Comparison of ENCODE assay signal across 27 cellular contexts in genomic region chr3:30321065-30321464, GRCh38.
DNase-seq lines count a peak whose midpoint lies in the region; ATAC-seq, FAIRE-seq and TF ChIP-seq lines count a peak whose summit lies in the region.
"Had no signal": no experiment of that assay in that cellular context is flagged by ENCODE, and none has a peak within 500 bp of the region (broad histone marks: within the 10 kb centered on the region; RNA-seq: fewer than 3 reads in every experiment).

No MANE protein-coding gene starts in this region.

- H3K27me3 Mint-ChIP-seq in astrocyte (ENCODE audit: low read depth, unreplicated experiment) = no peaks in the 10 kb centered on the region
- H3K27me3 Mint-ChIP-seq: CD4-positive, alpha-beta memory T cell; CD8-positive, alpha-beta memory T cell had no signal

- H3K27me3 ChIP-seq in right atrium auricular region = no peaks in the 10 kb centered on the region
- no peaks in the 10 kb centered on the region for H3K27me3 ChIP-seq in heart left ventricle
- H3K27me3 ChIP-seq in astrocyte (ENCODE audit: insufficient read depth, low read length) = no peaks in the 10 kb centered on the region
- H3K27me3 ChIP-seq: BE2C, BLaER1 had no signal

- no peak for DNase-seq in right atrium auricular region (ENCODE audit: low spot score)
- no peak for DNase-seq in heart left ventricle
- DNase-seq in astrocyte (ENCODE audit: low read depth) = peak; percentile 52
- DNase-seq in astrocyte of the hippocampus (ENCODE audit: low read depth, low spot score) = peak; percentile 26
- no peak for DNase-seq in medulla oblongata (ENCODE audit: extremely low spot score)
- DNase-seq: 8988T; ACHN; BE2C; C1 segment of cervical spinal cord; CD4-positive, alpha-beta memory T cell; CD4-positive, CD25-positive, alpha-beta regulatory T cell; CD8-positive, alpha-beta memory T cell; COR-L47; DMS 273 treated with DMSO at 0.1 percent for 48 hours; DMS153; DMS53; DMS79; DND-41; EL; GDM1 had no signal

- H3K36me3 ChIP-seq in right atrium auricular region (no peaks in the 10 kb centered on the region), heart left ventricle (no peaks in the 10 kb centered on the region), astrocyte (ENCODE audit: insufficient read depth, low read length) (no peaks in the 10 kb centered on the region)
- H3K36me3 ChIP-seq: BE2C, BLaER1 had no signal

- H3K4me1 Mint-ChIP-seq in astrocyte (ENCODE audit: low read depth, unreplicated experiment) = peaks cover 2% of the 10 kb centered on the region
- H3K4me1 Mint-ChIP-seq: CD14-positive monocyte had no signal

- no peak overlapping the region for H3K9ac ChIP-seq in astrocyte (ENCODE audit: low read length)
- H3K9ac ChIP-seq: BLaER1 had no signal

- no peak for ATAC-seq in heart left ventricle
- no peak for ATAC-seq in HG02623 (IDR thresholded peaks at IDR 0.05; ENCODE audit: unreplicated experiment)
- ATAC-seq: GM12878 had no signal

- intact Hi-C loops in heart left ventricle (cut with DNase I) = loop anchor here in 2 of 10 donors (10.0 kb wide), 2 partner anchors 284 to 374 kb away; partner anchors contain the start of gene TGFBR2 (in 1 of the 2)

- H3K4me1 ChIP-seq in right atrium auricular region (peaks cover 0 to 13% of the 10 kb centered on the region in 2 donors), heart left ventricle (peaks cover 0 to 11% (median 0%) of the 10 kb centered on the region in 12 donors), astrocyte (ENCODE audit: insufficient read depth, low read length) (no peaks in the 10 kb centered on the region)
- H3K4me1 ChIP-seq: BE2C, BLaER1 had no signal

- H3K4me3 ChIP-seq in right atrium auricular region (no peak overlapping the region), heart left ventricle (no peak overlapping the region), astrocyte (ENCODE audit: insufficient read depth, low read depth, low read length) (no peak overlapping the region)
- H3K4me3 ChIP-seq: BLaER1, GM12878 had no signal

- H3K36me3 Mint-ChIP-seq in astrocyte (ENCODE audit: low read depth, unreplicated experiment) = peaks cover 1% of the 10 kb centered on the region
- H3K36me3 Mint-ChIP-seq: CD14-positive monocyte; CD4-positive, alpha-beta memory T cell; CD4-positive, CD25-positive, alpha-beta regulatory T cell had no signal

- H3K27ac ChIP-seq in right atrium auricular region (peak overlapping the region; percentile 62 to 84), heart left ventricle (no peak overlapping the region), astrocyte (ENCODE audit: low read depth, low read length) (no peak overlapping the region)
- H3K27ac ChIP-seq: BLaER1 had no signal

- no peak overlapping the region for H3K4me3 Mint-ChIP-seq in astrocyte (ENCODE audit: unreplicated experiment)
- H3K4me3 Mint-ChIP-seq: CD14-positive monocyte; CD4-positive, alpha-beta memory T cell; CD4-positive, CD25-positive, alpha-beta regulatory T cell; CD8-positive, alpha-beta memory T cell had no signal

- 93 to 96% (median 95%) methylated on average over 2 of the region's 2 CpGs for WGBS in heart left ventricle, 4 donors

- H2AFZ ChIP-seq in astrocyte (ENCODE audit: low read depth, low read length) = no peak overlapping the region

- no peak for FAIRE-seq in astrocyte (lab: Jason Lieb, UNC)
- FAIRE-seq: A204.1, GM12878, GM12892, GM18507 had no signal

- H4K20me1 ChIP-seq in astrocyte (ENCODE audit: insufficient read depth, low read length) = no peaks in the 10 kb centered on the region
- H4K20me1 ChIP-seq: BLaER1 had no signal

- no peaks in the 10 kb centered on the region for H3K79me2 ChIP-seq in astrocyte (ENCODE audit: insufficient read depth, low read length)

- TF ChIP-seq POLR2A in heart left ventricle (IDR thresholded peaks at IDR 0.05) = no peak

- no peak overlapping the region for H3K27ac Mint-ChIP-seq in astrocyte (ENCODE audit: unreplicated experiment)
- H3K27ac Mint-ChIP-seq: CD4-positive, alpha-beta memory T cell; CD8-positive, alpha-beta memory T cell had no signal

- no peak for TF ChIP-seq CTCF in right atrium auricular region (IDR thresholded peaks at IDR 0.05)
- TF ChIP-seq CTCF in heart left ventricle (IDR thresholded peaks at IDR 0.05) = no peak
- no peak for TF ChIP-seq CTCF in astrocyte (IDR thresholded peaks at IDR 0.05; ENCODE audit: insufficient read depth, low read depth, low read length)

- H3K4me2 ChIP-seq in astrocyte (ENCODE audit: low read length) = no peak overlapping the region
- H3K4me2 ChIP-seq: BLaER1 had no signal

- peaks cover 2% of the 10 kb centered on the region for H3K9me3 Mint-ChIP-seq in astrocyte (ENCODE audit: unreplicated experiment)

- H3K9me3 ChIP-seq in right atrium auricular region = peaks cover 0 to 23% of the 10 kb centered on the region in 2 donors
- peaks cover 0 to 24% (median 4%) of the 10 kb centered on the region in 12 donors for H3K9me3 ChIP-seq in heart left ventricle
- H3K9me3 ChIP-seq in astrocyte (ENCODE audit: insufficient read depth, low read depth, low read length) = no peaks in the 10 kb centered on the region
- H3K9me3 ChIP-seq: BE2C, BLaER1 had no signal

Comparison
In these comparisons a context has a peak if more than half of its experiments do, and no peak if none do; other contexts are left out.
1. H3K27ac ChIP-seq: peak in right atrium auricular region (2 of 2); none in heart left ventricle (0 of 12) and astrocyte (single experiment).
2. DNase-seq: peak in astrocyte (single experiment) and astrocyte of the hippocampus (single experiment); none in right atrium auricular region (single experiment), heart left ventricle (0 of 5) and medulla oblongata (single experiment).